Comparison of ENCODE assay signal across 16 cellular contexts in genomic region chr5:106171132-106171531, GRCh38.
"Had no signal": no experiment of that assay in that cellular context is flagged by ENCODE, and none has a peak within 500 bp of the region (broad histone marks: within the 10 kb centered on the region; RNA-seq: fewer than 3 reads in every experiment).

No MANE protein-coding gene starts in this region.

- ATAC-seq: activated CD8-positive, alpha-beta T cell treated with anti-CD3 and anti-CD28 coated beads, Interleukin-2, amount 10 ng/mL, durations not matched to agents 7 days and 5 days; psoas muscle; sciatic nerve had no signal

- H3K36me3 ChIP-seq: left ventricle myocardium inferior, neural progenitor cell, suprapubic skin had no signal

- H3K27me3 ChIP-seq: hepatocyte, neural progenitor cell, suprapubic skin had no signal

- H3K9me3 ChIP-seq: psoas muscle, suprapubic skin had no signal

- H3K27ac ChIP-seq: hepatocyte, left ventricle myocardium inferior, neural progenitor cell, psoas muscle, suprapubic skin had no signal

- H3K4me1 ChIP-seq: left ventricle myocardium inferior, neural progenitor cell, psoas muscle, suprapubic skin had no signal

- H3K79me2 ChIP-seq: hepatocyte had no signal

- H3K4me2 ChIP-seq: hepatocyte, neural progenitor cell had no signal

- FAIRE-seq: kidney, TTC549 had no signal

- H3K9ac ChIP-seq: neural progenitor cell had no signal

- H3K4me3 ChIP-seq: hepatocyte, left ventricle myocardium inferior, neural progenitor cell, psoas muscle, suprapubic skin had no signal

- DNase-seq: activated B cell treated with CpG ODN at 0.5 μM for 24 hours; activated CD4-positive, alpha-beta T cell treated with anti-CD3 and anti-CD28 coated beads, Interleukin-2, amount 10 ng/mL, durations not matched to agents 24 days and 14 days; activated CD8-positive, alpha-beta memory T cell treated with anti-CD3 and anti-CD28 coated beads, Interleukin-2, amount 50 U/mL, for 48 hours; activated CD8-positive, alpha-beta T cell treated with anti-CD3 and anti-CD28 coated beads, Interleukin-2, amount 10 ng/mL, durations not matched to agents 7 days and 5 days; activated gamma-delta T cell treated with Interleukin-2 at 50 U/mL for 16 hours; activated naive CD8-positive, alpha-beta T cell treated with anti-CD3 and anti-CD28 coated beads for 36 hours; amygdala; kidney; left ventricle myocardium inferior; naive B cell; psoas muscle had no signal

- H2AFZ ChIP-seq: hepatocyte, neural progenitor cell had no signal
